ENCODE assay signal across 8 cellular contexts in genomic region chr14:89417469-89418225, GRCh38. TPM values are rescaled to one million over a fixed set of nuclear protein-coding genes. Genes with fewer than 3 reads are reported as not detected.
A peak's percentile ranks its signal among the peaks of the same experiment; 100 is the strongest.
DNase-seq lines count a peak whose midpoint lies in the region; ATAC-seq and TF ChIP-seq lines count a peak whose summit lies in the region.

No MANE protein-coding gene starts in this region.

- H3K9me3 Mint-ChIP-seq in activated naive CD8-positive, alpha-beta T cell treated with anti-CD3 and anti-CD28 coated beads for 36 hours = no peaks in the 10 kb centered on the region

- POLR2A ChIA-PET in SK-N-SH (lab: Yijun Ruan, JAX) = interaction anchor here (1.1 kb wide), 1 partner anchor 10 kb away, joined by 3 read pairs; no protein-coding TSS in a partner anchor

- DNase-seq in GDM1 (lab: John Stamatoyannopoulos, UW) (peak; percentile 44), Kasumi-1 (lab: John Stamatoyannopoulos, UW) (peak; percentile 75 to 81), SK-N-SH (peak; percentile 61), heart left ventricle (peak; percentile 57 to 75 (median 65)), prostate gland (ENCODE audit: low spot score) (peak; percentile 78), middle frontal gyrus (ENCODE audit: extremely low spot score, low spot score) (no peak)
- peak; percentile 64 for DNase-seq in activated naive CD8-positive, alpha-beta T cell treated with anti-CD3 and anti-CD28 coated beads for 36 hours

- H3K27me3 ChIP-seq in SK-N-SH (ENCODE audit: insufficient read depth) = no peaks in the 10 kb centered on the region
- no peaks in the 10 kb centered on the region for H3K27me3 ChIP-seq in heart left ventricle
- no peaks in the 10 kb centered on the region for H3K27me3 ChIP-seq in prostate gland (replicated peaks; ENCODE audit: insufficient read depth)

- peaks cover 54% of the 10 kb centered on the region for H3K4me1 Mint-ChIP-seq in activated naive CD8-positive, alpha-beta T cell treated with anti-CD3 and anti-CD28 coated beads for 36 hours

- H3K79me2 ChIP-seq in SK-N-SH (ENCODE audit: insufficient read depth) = peaks cover 19% of the 10 kb centered on the region

- H3K9me2 ChIP-seq in SK-N-SH = no peaks in the 10 kb centered on the region

- TF ChIP-seq EP300 in SK-N-SH (IDR thresholded peaks at IDR 0.05; ENCODE audit: borderline replicate concordance in 1 of 2, low read depth in 1 of 2, low read length in 1 of 2) = no peak

- no peaks in the 10 kb centered on the region for H4K20me1 ChIP-seq in SK-N-SH (ENCODE audit: insufficient read depth)

- peak overlapping the region; percentile 98 for H3K27ac Mint-ChIP-seq in activated naive CD8-positive, alpha-beta T cell treated with anti-CD3 and anti-CD28 coated beads for 36 hours

- no peaks in the 10 kb centered on the region for H3F3A ChIP-seq in SK-N-SH (replicated peaks; ENCODE audit: insufficient read depth)

- 9% methylated on average over 19 of the region's 50 CpGs for WGBS in SK-N-SH (ENCODE audit: low lambda C conversion rate)
- WGBS in heart left ventricle, 4 donors = 1 to 6% (median 2%) methylated on average over 14 to 50 of the region's 50 CpGs
- WGBS in prostate gland = under 1% methylated on average over 42 of the region's 50 CpGs

- H3K4me3 Mint-ChIP-seq in activated naive CD8-positive, alpha-beta T cell treated with anti-CD3 and anti-CD28 coated beads for 36 hours = peak overlapping the region; percentile 89

- peak overlapping the region; percentile 80 for H3K9ac ChIP-seq in SK-N-SH

- TF ChIP-seq POLR2A in heart left ventricle (IDR thresholded peaks at IDR 0.05) (no peak), prostate gland (IDR thresholded peaks at IDR 0.05) (no peak)

- H3K4me1 ChIP-seq in SK-N-SH (ENCODE audit: control insufficient read depth in 1 of 2, insufficient read depth in 2 of 2, low read depth in 1 of 2, low read length in 1 of 2) (peaks cover 9 to 20% of the 10 kb centered on the region in 2 experiments; a peak in 3 of 4 replicates), heart left ventricle (peaks cover 0 to 48% (median 32%) of the 10 kb centered on the region in 12 donors), prostate gland (replicated peaks) (peaks cover 8% of the 10 kb centered on the region)

- no peaks in the 10 kb centered on the region for H3K27me3 Mint-ChIP-seq in activated naive CD8-positive, alpha-beta T cell treated with anti-CD3 and anti-CD28 coated beads for 36 hours

- H3K36me3 Mint-ChIP-seq in activated naive CD8-positive, alpha-beta T cell treated with anti-CD3 and anti-CD28 coated beads for 36 hours = peaks cover 48% of the 10 kb centered on the region

- intact Hi-C loops in heart left ventricle (cut with DNase I) (loop anchor here (2.0 to 10.0 kb wide), 20 partner anchors 110 to 497 kb away; no protein-coding TSS in a partner anchor), prostate gland (cut with DNase I) (loop anchor here (2.0 to 10.0 kb wide), 4 partner anchors 53 to 495 kb away; no protein-coding TSS in a partner anchor)

- ATAC-seq in GM21786 (IDR thresholded peaks at IDR 0.05; ENCODE audit: unreplicated experiment) (peak; percentile 57), heart left ventricle (peak; percentile 45 to 56 (median 50))

- peak; percentile 53 for TF ChIP-seq CTCF in SK-N-SH (IDR thresholded peaks at IDR 0.05)
- TF ChIP-seq CTCF in heart left ventricle (IDR thresholded peaks at IDR 0.05) = peak in 10 of 12 donors; percentile 26 to 51 (median 39)
- peak; percentile 29 to 76 (median 65) for TF ChIP-seq CTCF in prostate gland (IDR thresholded peaks at IDR 0.05)

- H3K9me3 ChIP-seq in SK-N-SH (no peaks in the 10 kb centered on the region), heart left ventricle (no peaks in the 10 kb centered on the region), prostate gland (no peaks in the 10 kb centered on the region)

- peak; percentile 74 for TF ChIP-seq RAD21 in SK-N-SH (IDR thresholded peaks at IDR 0.05; ENCODE audit: low read length)

- peaks cover 0 to 5% of the 10 kb centered on the region in 2 experiments for H3K36me3 ChIP-seq in SK-N-SH (replicated peaks in 1 of 2; ENCODE audit: control insufficient read depth in 1 of 2, insufficient read depth in 2 of 2, low read length in 1 of 2)
- H3K36me3 ChIP-seq in heart left ventricle = peaks cover 0 to 8% (median 0%) of the 10 kb centered on the region in 9 donors
- no peaks in the 10 kb centered on the region for H3K36me3 ChIP-seq in prostate gland

- peak overlapping the region; percentile 90; the same call in 1 of the 2 replicates for H2AFZ ChIP-seq in SK-N-SH (ENCODE audit: low read depth)

- CTCF ChIA-PET in SK-N-SH (lab: Yijun Ruan, JAX) = interaction anchor here (0.9 to 1.4 kb wide), 6 partner anchors 11 to 376 kb away, joined by 3 to 9 read pairs (median 4); no protein-coding TSS in a partner anchor

- H3K4me3 ChIP-seq in SK-N-SH (ENCODE audit: low read depth in 2 of 2, low read length in 1 of 2) (peak overlapping the region; percentile 64 to 92), heart left ventricle (peak overlapping the region; percentile 58 to 98 (median 74)), prostate gland (peak overlapping the region; percentile 62 to 63)

- H3K27ac ChIP-seq in SK-N-SH (ENCODE audit: low read depth in 2 of 2, low read length in 1 of 2) (peak overlapping the region; percentile 53 to 90), heart left ventricle (peak overlapping the region; percentile 87 to 97 (median 94)), prostate gland (peak overlapping the region; percentile 88 to 89)

- peak overlapping the region; percentile 98 for H3K4me2 ChIP-seq in SK-N-SH

TF ChIP-seq in SK-N-SH, 30 proteins besides CTCF, POLR2A, EP300 and RAD21:
- TF ChIP-seq SMC3 (IDR thresholded peaks at IDR 0.05; ENCODE audit: low read depth, low read length) (peak; percentile 57), YY1 (IDR thresholded peaks at IDR 0.05; ENCODE audit: low read depth) (0 out of 2 replicates have a peak, but pooled peaks have one; percentile 55), MXI1 (IDR thresholded peaks at IDR 0.05; ENCODE audit: low read depth, low read length) (peak; percentile 38; the same call in 1 of the 2 replicates), ZBTB33 (IDR thresholded peaks at IDR 0.05; ENCODE audit: borderline replicate concordance, low read depth) (no peak), MAX (IDR thresholded peaks at IDR 0.05; ENCODE audit: low read depth) (peak; percentile 67; the same call in 1 of the 2 replicates)
TF ChIP-seq in SK-N-SH: peak in this region for 4.

RNA-seq across cellular contexts. Expression of gene FOXN3, which starts 0.6 kb away (rescaled TPM):
- 9.8 and 12.0 TPM in 2 replicates for polyA plus RNA-seq in SK-N-SH (2012; rRNA removed)
- polyA plus RNA-seq in SK-N-SH (2012; cell fraction: cytosol; rRNA removed) = 10.5 and 11.9 TPM in 2 replicates
- 9.6 and 9.8 TPM in 2 replicates for polyA plus RNA-seq in SK-N-SH (2012; cell fraction: nucleus; rRNA removed)
- total RNA-seq in activated naive CD8-positive, alpha-beta T cell treated with anti-CD3 and anti-CD28 coated beads for 36 hours = 10 to 100 TPM; 80.1 to 82.4 TPM
- total RNA-seq in heart left ventricle = 100 to 1,000 TPM; 102 to 161 (median 113) TPM
- polyA plus RNA-seq in heart left ventricle = 10 to 100 TPM; 24.4 to 35.3 TPM
- total RNA-seq in prostate gland = 100 to 1,000 TPM in 1 of 2 donors, 10 to 100 TPM in 1; 53.9 to 141 TPM
